In genomic region chr10:58412502-58412961, GRCh38 we compare ENCODE assay signal across 10 cellular contexts. TPM values are rescaled to one million over a fixed set of nuclear protein-coding genes. Genes with fewer than 3 reads are reported as not detected.
DNase-seq lines count a peak whose midpoint lies in the region; ATAC-seq and TF ChIP-seq lines count a peak whose summit lies in the region.
"Had no signal": no experiment of that assay in that cellular context is flagged by ENCODE, and none has a peak within 500 bp of the region (broad histone marks: within the 10 kb centered on the region; RNA-seq: fewer than 3 reads in every experiment).

No MANE protein-coding gene starts in this region.

- no peaks in the 10 kb centered on the region for H3K36me3 Mint-ChIP-seq in T-cell
- H3K36me3 Mint-ChIP-seq: naive thymus-derived CD4-positive, alpha-beta T cell had no signal

- H3K27ac ChIP-seq in osteoblast (ENCODE audit: low read depth, low read length) (peak overlapping the region; percentile 14), ovary (no peak overlapping the region)

- H3K4me3 Mint-ChIP-seq in T-cell, result no peak overlapping the region
- H3K4me3 Mint-ChIP-seq: naive thymus-derived CD4-positive, alpha-beta T cell had no signal

- H3K9me3 Mint-ChIP-seq in T-cell, result peaks cover 0 to 5% (median 0%) of the 10 kb centered on the region in 3 donors

- POLR2A ChIA-PET in T-cell (lab: Charles Lee), result no interaction called here

- intact Hi-C loops in ovary (cut with DNase I), result loop anchor here in 2 of 4 donors (10.0 kb wide), 1 partner anchor 232 kb away; no protein-coding TSS in a partner anchor

- no peaks in the 10 kb centered on the region for H3K4me1 Mint-ChIP-seq in T-cell
- H3K4me1 Mint-ChIP-seq: naive thymus-derived CD4-positive, alpha-beta T cell had no signal

- TF ChIP-seq EP300 in ovary (IDR thresholded peaks at IDR 0.05), result no peak

- DNase-seq in ELR (ENCODE audit: low read depth), result peak; percentile 77
- peak; percentile 33 for DNase-seq in NCI-H2227 treated with DMSO at 0.1 percent for 48 hours (lab: John Stamatoyannopoulos, UW)
- peak; percentile 58 for DNase-seq in ecto neural progenitor cell (ENCODE audit: low spot score)
- DNase-seq in osteoblast (ENCODE audit: insufficient read length, low spot score, missing footprints), result peak; percentile 74
- no peak for DNase-seq in NCI-H1092 treated with DMSO at 0.1 percent for 48 hours (lab: John Stamatoyannopoulos, UW)
- DNase-seq in activated CD8-positive, alpha-beta memory T cell treated with anti-CD3 and anti-CD28 coated beads, Interleukin-2, amount 50 U/mL, for 4 hours, result no peak
- no peak for DNase-seq in ovary
- DNase-seq in T-cell, result no peak
- DNase-seq: DMS 273 treated with DMSO at 0.1 percent for 48 hours; naive thymus-derived CD4-positive, alpha-beta T cell had no signal

- H3K27me3 ChIP-seq in osteoblast (ENCODE audit: insufficient read depth, low read length), result no peaks in the 10 kb centered on the region
- H3K27me3 ChIP-seq in ovary, result no peaks in the 10 kb centered on the region

- H4K20me1 ChIP-seq in osteoblast (ENCODE audit: insufficient read depth, low read length), result no peaks in the 10 kb centered on the region

- peak overlapping the region; percentile 33 for H3K4me2 ChIP-seq in osteoblast (ENCODE audit: insufficient read depth, low read length)

- CTCF ChIA-PET in T-cell (lab: Charles Lee), result interaction anchor here in 1 of 2 donors (0.7 kb wide), 1 partner anchor 222 kb away, joined by 3 read pairs; no protein-coding TSS in a partner anchor

- peaks cover 9 to 13% of the 10 kb centered on the region in 2 donors for H3K27me3 Mint-ChIP-seq in T-cell

- H3K4me3 ChIP-seq in osteoblast (ENCODE audit: insufficient read depth, low read length) (no peak overlapping the region), ovary (no peak overlapping the region)

- no peak overlapping the region for H2AFZ ChIP-seq in osteoblast (ENCODE audit: low read length)

- no peaks in the 10 kb centered on the region for H3K79me2 ChIP-seq in osteoblast (ENCODE audit: insufficient read depth, low read length)

- no peaks in the 10 kb centered on the region for H3K36me3 ChIP-seq in osteoblast (ENCODE audit: insufficient read depth, low read length)
- no peaks in the 10 kb centered on the region for H3K36me3 ChIP-seq in ovary

- no peak for ATAC-seq in T-cell (replicated peaks in 1 of 4)
- ATAC-seq: naive thymus-derived CD4-positive, alpha-beta T cell had no signal

- peak; percentile 15 for TF ChIP-seq CTCF in osteoblast (IDR thresholded peaks at IDR 0.05; ENCODE audit: extremely low read depth, low read depth, low read length)
- no peak for TF ChIP-seq CTCF in ovary (IDR thresholded peaks at IDR 0.05)

- H3K9me3 ChIP-seq in osteoblast (ENCODE audit: low read depth, low read length), result no peaks in the 10 kb centered on the region
- no peaks in the 10 kb centered on the region for H3K9me3 ChIP-seq in ovary

- no peak for TF ChIP-seq POLR2A in ovary (IDR thresholded peaks at IDR 0.05)

- 24 to 40% (median 35%) methylated on average over 2 of the region's 2 CpGs for WGBS in ovary, 3 donors

- H3K4me1 ChIP-seq in osteoblast (ENCODE audit: insufficient read depth, low read length) (peaks cover 27% of the 10 kb centered on the region), ovary (ENCODE audit: insufficient read depth) (no peaks in the 10 kb centered on the region)

- H3K27ac Mint-ChIP-seq in T-cell, result no peak overlapping the region
- H3K27ac Mint-ChIP-seq: naive thymus-derived CD4-positive, alpha-beta T cell had no signal

RNA-seq across cellular contexts. Expression of gene TFAM, which starts 27.3 kb away (rescaled TPM):
- total RNA-seq in osteoblast, result 18.8 and 19.7 TPM in 2 replicates
- total RNA-seq in ovary, result 10 to 100 TPM; 17.6 to 46.6 (median 38.2) TPM
- 10 to 100 TPM; 12.0 to 17.8 TPM for polyA plus RNA-seq in ovary
- 10 to 100 TPM; 35.9 to 41.8 (median 39.2) TPM for total RNA-seq in T-cell

Comparison
In these comparisons a context has a peak if more than half of its experiments do, and no peak if none do; other contexts are left out.
1. DNase-seq: peak in ELR (single experiment), NCI-H2227 treated with DMSO at 0.1 percent for 48 hours (single experiment), ecto neural progenitor cell (single experiment) and osteoblast (single experiment); none in NCI-H1092 treated with DMSO at 0.1 percent for 48 hours (single experiment), activated CD8-positive, alpha-beta memory T cell treated with anti-CD3 and anti-CD28 coated beads, Interleukin-2, amount 50 U/mL, for 4 hours (single experiment), ovary (0 of 5) and T-cell (0 of 34).